In genomic region chr16:83926726-83927397, GRCh38 we compare ENCODE assay signal across 9 cellular contexts. TPM values are rescaled to one million over a fixed set of nuclear protein-coding genes. Genes with fewer than 3 reads are reported as not detected.
DNase-seq lines count a peak whose midpoint lies in the region; ATAC-seq and TF ChIP-seq lines count a peak whose summit lies in the region.
"Had no signal": no experiment of that assay in that cellular context is flagged by ENCODE, and none has a peak within 500 bp of the region (broad histone marks: within the 10 kb centered on the region; RNA-seq: fewer than 3 reads in every experiment).

No MANE protein-coding gene starts in this region.

- TF ChIP-seq CTCF in WI38 (IDR thresholded peaks at IDR 0.05; ENCODE audit: low read depth, low read length) (peak; percentile 95), spleen (IDR thresholded peaks at IDR 0.05 in 8 of 11, conservative IDR thresholded peaks at IDR 0.05 in 3 of 11) (peak in 10 of 11 experiments; percentile 56 to 98 (median 94))

- H3K36me3 ChIP-seq in MG63 (no peaks in the 10 kb centered on the region), spleen (peaks cover 0 to 38% (median 1%) of the 10 kb centered on the region in 6 donors)

- H3K27ac ChIP-seq in caudate nucleus (ENCODE audit: low read depth, low read length): no peak overlapping the region
- no peak overlapping the region for H3K27ac ChIP-seq in spleen

- intact Hi-C loops in spleen (cut with DNase I; ENCODE audit: low total_unique reads): no loop called here

- H3K27me3 ChIP-seq in MG63: no peaks in the 10 kb centered on the region
- no peaks in the 10 kb centered on the region for H3K27me3 ChIP-seq in spleen (replicated peaks in 1 of 7)

- H3K4me1 ChIP-seq in spleen: peaks cover 0 to 25% (median 7%) of the 10 kb centered on the region in 6 donors

- TF ChIP-seq POLR2A in spleen (IDR thresholded peaks at IDR 0.05): no peak

- no peak overlapping the region for H3K4me3 ChIP-seq in MG63
- peak overlapping the region; percentile 27 for H3K4me3 ChIP-seq in WI38 (ENCODE audit: low read depth, low read length)
- no peak overlapping the region for H3K4me3 ChIP-seq in spleen

- H3K9me3 ChIP-seq in MG63: no peaks in the 10 kb centered on the region
- H3K9me3 ChIP-seq in spleen: no peaks in the 10 kb centered on the region

- peak; percentile 64 for ATAC-seq in GM18868 (IDR thresholded peaks at IDR 0.05; ENCODE audit: unreplicated experiment)
- no peak for ATAC-seq in GM18867 (IDR thresholded peaks at IDR 0.05; ENCODE audit: unreplicated experiment)

- DNase-seq in Ammon's horn (ENCODE audit: low spot score) (peak; percentile 80), MG63 (peak; percentile 58), caudate nucleus (lab: John Stamatoyannopoulos, UW) (peak in 54 of 61 donors; percentile 15 to 76 (median 44)), iPS-NIHi11 (ENCODE audit: low spot score) (peak; percentile 91), spleen (peak; percentile 91)

- 32 to 43% (median 35%) methylated on average over 35 of the region's 35 CpGs for WGBS in spleen, 5 donors

RNA-seq across cellular contexts. Expression of gene OSGIN1, which starts 26.2 kb away (rescaled TPM):
- 0.13 TPM in 1 of 2 replicates, not detected in the other for total RNA-seq in MG63 (2014; rRNA removed; shearing (Covaris generic); ENCODE audit: low replicate concordance)
- total RNA-seq in spleen: 10 to 100 TPM in 2 of 7 donors, 1 to 10 TPM in 5; 4.7 to 13.5 (median 9.5) TPM
- polyA plus RNA-seq in spleen: 10 to 100 TPM in 1 of 3 donors, 1 to 10 TPM in 2; 2.3 to 13.2 (median 6.1) TPM

RNA-seq across cellular contexts. Expression of gene MLYCD, which starts 27.9 kb away (rescaled TPM):
- 1.0 and 1.3 TPM in 2 replicates for total RNA-seq in MG63 (2014; rRNA removed; shearing (Covaris generic); ENCODE audit: low replicate concordance)
- 10 to 100 TPM in 4 of 7 donors, 1 to 10 TPM in 3; 6.1 to 14.3 (median 10.1) TPM for total RNA-seq in spleen
- 1 to 10 TPM; 2.0 to 2.9 (median 2.1) TPM for polyA plus RNA-seq in spleen

RNA-seq across cellular contexts. Expression of gene NECAB2, which starts 41.2 kb away (rescaled TPM):
- not detected in 2 replicates for total RNA-seq in MG63 (2014; rRNA removed; shearing (Covaris generic); ENCODE audit: low replicate concordance)
- 1 to 10 TPM in 3 of 7 donors, under 1 TPM in 1, not detected in 3; 0.95 to 3.1 (median 1.6) TPM for total RNA-seq in spleen
- under 1 TPM in 2 of 3 donors, not detected in 1; 0.16 to 0.20 TPM for polyA plus RNA-seq in spleen
- polyA plus RNA-seq: IgD-negative memory B cell had no signal
